Comparison of ENCODE assay signal across 1 cellular context in the genomic region with DNA sequence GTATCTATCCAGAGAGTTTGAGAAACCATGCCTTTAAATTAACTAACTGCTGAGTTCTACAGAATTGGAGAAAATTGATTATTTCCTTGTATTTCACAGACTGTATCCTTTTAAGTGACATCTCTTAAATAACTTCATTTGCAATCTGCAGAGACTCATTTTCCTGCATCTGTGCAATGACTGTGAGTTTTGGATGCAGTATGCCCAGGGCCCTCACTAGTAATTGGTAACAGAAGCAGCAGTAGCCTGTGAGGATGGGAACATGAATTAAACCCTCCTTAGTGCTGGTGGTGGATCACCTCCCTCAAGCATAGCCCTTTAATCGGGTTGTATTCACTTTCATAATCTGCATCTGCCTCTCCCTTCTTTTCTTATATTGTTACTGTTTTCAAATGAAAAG.
TF ChIP-seq lines count a peak whose summit lies in the region.

No MANE protein-coding gene starts in this region.

TF ChIP-seq in IMR-90, 13 proteins besides CTCF, POLR2A, EP300 and RAD21:
- TF ChIP-seq ELK1 (IDR thresholded peaks at IDR 0.05; ENCODE audit: borderline replicate concordance, low read depth, low read length) (no peak), RCOR1 (IDR thresholded peaks at IDR 0.05; ENCODE audit: insufficient replicate concordance, low read length) (no peak), SMC3 (IDR thresholded peaks at IDR 0.05; ENCODE audit: low read depth, low read length) (no peak), MAZ (IDR thresholded peaks at IDR 0.05; ENCODE audit: borderline replicate concordance, low read depth, low read length) (no peak), BHLHE40 (IDR thresholded peaks at IDR 0.05; ENCODE audit: low read depth, low read length) (no peak), CHD1 (IDR thresholded peaks at IDR 0.05; ENCODE audit: low read depth, low read length) (no peak), CEBPB (IDR thresholded peaks at IDR 0.05; ENCODE audit: low read depth, low read length) (no peak), MXI1 (IDR thresholded peaks at IDR 0.05; ENCODE audit: borderline replicate concordance, low read depth, low read length) (no peak), USF2 (IDR thresholded peaks at IDR 0.05; ENCODE audit: low read depth, low read length) (no peak), MAFK (IDR thresholded peaks at IDR 0.05; ENCODE audit: low read depth, low read length) (no peak), FOS (IDR thresholded peaks at IDR 0.05; ENCODE audit: low read depth, low read length) (no peak), RFX5 (IDR thresholded peaks at IDR 0.05; ENCODE audit: low read depth, low read length) (no peak), NFE2L2 (IDR thresholded peaks at IDR 0.05; ENCODE audit: low read depth, low read length) (no peak)
